In the genomic region with DNA sequence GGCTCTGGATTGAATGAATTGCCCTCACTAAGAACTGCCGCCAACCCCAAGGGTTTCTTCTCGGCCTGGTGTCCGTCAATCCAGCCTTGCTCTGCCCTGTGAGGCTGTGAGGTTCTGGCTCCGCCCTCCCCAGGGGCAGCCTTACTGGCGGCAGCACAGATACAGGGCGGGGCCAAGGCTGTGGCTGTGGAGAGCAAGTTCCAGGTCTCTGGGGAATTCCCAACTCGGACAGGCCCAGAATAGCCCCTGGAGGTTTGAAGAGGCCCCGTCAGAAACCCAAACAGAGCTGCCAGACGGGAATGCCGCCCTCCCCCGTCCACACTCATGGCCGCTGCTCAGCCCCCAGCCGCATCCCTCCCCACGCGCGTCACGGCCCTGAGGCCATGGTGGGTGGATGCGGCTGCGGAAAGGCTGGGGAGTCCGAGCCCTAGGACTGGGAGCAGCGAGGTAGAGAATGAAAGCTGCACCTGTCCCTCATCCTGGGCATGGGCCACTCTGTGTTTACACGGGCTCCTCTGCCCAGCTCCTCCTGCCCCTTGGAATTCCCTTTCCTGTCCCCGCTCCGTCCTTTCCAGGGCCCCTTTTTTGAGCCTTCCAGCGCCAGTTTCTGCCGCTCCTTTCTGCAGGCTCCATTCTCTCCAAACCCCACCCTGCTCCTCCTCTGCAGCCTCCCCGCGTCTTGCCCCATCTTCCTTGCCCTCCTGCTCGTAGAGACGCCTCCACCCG, we compare ENCODE assay signal across 8 cellular contexts.
DNase-seq lines count a peak whose midpoint lies in the region; ATAC-seq lines count a peak whose summit lies in the region.

No MANE protein-coding gene starts in this region.

- DNase-seq in ELF-1 (ENCODE audit: low read depth, low spot score) (peak; percentile 99), NCI-H2227 treated with DMSO at 0.1 percent for 48 hours (lab: John Stamatoyannopoulos, UW) (peak; percentile 86), dedifferentiated amniotic fluid mesenchymal stem cell (ENCODE audit: extremely low spot score) (peak; percentile 96), kidney tubule cell (ENCODE audit: low spot score) (peak; percentile 98)
- peak in 3 of 4 experiments; percentile 37 to 45 (median 44) for DNase-seq in activated CD4-positive, CD25-positive, alpha-beta regulatory T cell (lab: John Stamatoyannopoulos, UW)
- DNase-seq in stimulated activated CD4-positive, alpha-beta T cell treated with anti-CD3 and anti-CD28 coated beads, Interleukin-12 subunit alpha, Interleukin-12 subunit beta, amount 100 ng/mL, for 4 hours = peak; percentile 68

- ATAC-seq in HG02852 (IDR thresholded peaks at IDR 0.05; ENCODE audit: unreplicated experiment) (peak; percentile 36), GM19324 (IDR thresholded peaks at IDR 0.05; ENCODE audit: low FRiP score, unreplicated experiment) (no peak)

Comparison
In these comparisons a context has a peak if more than half of its experiments do, and no peak if none do; other contexts are left out.
1. DNase-seq: peak in every context shown above with its lines; median percentile 99 in ELF-1; 98 in kidney tubule cell; 96 in dedifferentiated amniotic fluid mesenchymal stem cell; 86 in NCI-H2227 treated with DMSO at 0.1 percent for 48 hours; 68 in stimulated activated CD4-positive, alpha-beta T cell treated with anti-CD3 and anti-CD28 coated beads, Interleukin-12 subunit alpha, Interleukin-12 subunit beta, amount 100 ng/mL, for 4 hours; 44 in activated CD4-positive, CD25-positive, alpha-beta regulatory T cell.